In the genomic region with DNA sequence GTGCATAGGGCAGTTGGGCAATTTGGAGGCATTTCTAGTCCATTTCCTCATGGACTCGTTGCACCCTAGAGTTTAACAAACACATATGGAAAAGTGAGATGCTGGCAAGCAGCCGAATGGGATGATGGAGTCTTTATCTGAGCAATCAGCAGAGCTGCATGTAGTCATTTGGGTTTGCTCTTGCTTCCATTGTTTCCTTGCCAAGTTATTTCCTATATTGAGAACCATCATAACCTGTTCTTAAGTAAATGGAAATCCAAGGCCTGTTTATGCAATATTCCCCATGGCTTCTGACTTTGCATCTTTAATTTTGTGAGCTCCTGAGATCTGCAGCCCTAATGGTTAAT, we compare ENCODE assay signal across 12 cellular contexts. TPM values are rescaled to one million over a fixed set of nuclear protein-coding genes. Genes with fewer than 3 reads are reported as not detected.
DNase-seq lines count a peak whose midpoint lies in the region; ATAC-seq and TF ChIP-seq lines count a peak whose summit lies in the region.
"Had no signal": no experiment of that assay in that cellular context is flagged by ENCODE, and none has a peak within 500 bp of the region (broad histone marks: within the 10 kb centered on the region; RNA-seq: fewer than 3 reads in every experiment).

No MANE protein-coding gene starts in this region.

- H3K4me3 ChIP-seq in BLaER1, result no peak overlapping the region
- H3K4me3 ChIP-seq in HFF-Myc (replicated peaks; ENCODE audit: low read depth, low read length), result no peak overlapping the region
- H3K4me3 ChIP-seq in colonic mucosa, result no peak overlapping the region

- H3K36me3 ChIP-seq in BLaER1 (peaks cover 37% of the 10 kb centered on the region), colonic mucosa (no peaks in the 10 kb centered on the region)

- H3K27ac ChIP-seq in BLaER1 (no peak overlapping the region), colonic mucosa (no peak overlapping the region)

- H3K4me2 ChIP-seq in BLaER1, result peak overlapping the region; percentile 65

- ATAC-seq in left cardiac atrium (no peak), GM21526 (IDR thresholded peaks at IDR 0.05; ENCODE audit: low FRiP score, unreplicated experiment) (no peak)
- ATAC-seq: stimulated activated naive CD8-positive, alpha-beta T cell treated with anti-CD3 and anti-CD28 coated beads, Interleukin-15, amount 100 ng/mL, for 72 hours had no signal

- intact Hi-C loops in left cardiac atrium (cut with DNase I), result no loop called here
- intact Hi-C loops in colonic mucosa (cut with DNase I), result no loop called here

- H3K27me3 ChIP-seq in BLaER1 (no peaks in the 10 kb centered on the region), colonic mucosa (no peaks in the 10 kb centered on the region)

- DNase-seq in HFF-Myc (ENCODE audit: extremely low read depth, low read depth) (peak; percentile 61), T47D (ENCODE audit: low read depth in 1 of 2, low spot score in 1 of 2) (peak; percentile 35 to 94), left cardiac atrium (peak; percentile 31), NCI-H510A treated with DMSO at 0.1 percent for 48 hours (lab: John Stamatoyannopoulos, UW) (no peak), NCI-H526 (lab: John Stamatoyannopoulos, UW) (no peak), colonic mucosa (no peak)
- DNase-seq: activated CD4-positive, alpha-beta T cell treated with anti-CD3 and anti-CD28 coated beads, Interleukin-2, amount 50 U/mL, for 48 hours; HFFc6; NCI-H1930; stimulated activated naive CD8-positive, alpha-beta T cell treated with anti-CD3 and anti-CD28 coated beads, Interleukin-15, amount 100 ng/mL, for 72 hours had no signal

- in situ Hi-C loops in T47D (cut with HindIII; ENCODE audit: low pct_unique_long_range_greater_than_20kb, low sequenced_read_pairs), result no loop called here

- H3K4me1 ChIP-seq in BLaER1 (peaks cover 27% of the 10 kb centered on the region), colonic mucosa (no peaks in the 10 kb centered on the region)

- TF ChIP-seq CTCF in HFF-Myc (IDR thresholded peaks at IDR 0.05; ENCODE audit: low read depth, low read length, missing control alignments), result no peak
- TF ChIP-seq CTCF in colonic mucosa (IDR thresholded peaks at IDR 0.05), result no peak

- no peaks in the 10 kb centered on the region for H3K9me3 ChIP-seq in BLaER1
- no peaks in the 10 kb centered on the region for H3K9me3 ChIP-seq in colonic mucosa

- no peak overlapping the region for H3K9ac ChIP-seq in BLaER1
- H3K9ac ChIP-seq in colonic mucosa (ENCODE audit: low read depth in 2 of 2, low read length in 2 of 2), result no peak overlapping the region

- peaks cover 60% of the 10 kb centered on the region for H4K20me1 ChIP-seq in BLaER1

RNA-seq across cellular contexts. Expression of gene ITPR1, which starts 31.2 kb away (rescaled TPM):
- total RNA-seq in left cardiac atrium (10 to 100 TPM; 36.8 to 43.8 TPM), colonic mucosa (10 to 100 TPM in 1 of 2 donors, 1 to 10 TPM in 1; 7.0 to 18.2 TPM)

RNA-seq across cellular contexts. Expression of gene SUMF1, which starts 57.3 kb away (rescaled TPM):
- total RNA-seq in left cardiac atrium (10 to 100 TPM; 12.0 to 13.0 TPM), colonic mucosa (10 to 100 TPM; 37.6 to 43.9 TPM)

Comparison
In these comparisons a context has a peak if more than half of its experiments do, and no peak if none do; other contexts are left out.
1. DNase-seq: peak in HFF-Myc (single experiment), T47D (2 of 2) and left cardiac atrium (single experiment); none in NCI-H510A treated with DMSO at 0.1 percent for 48 hours (single experiment), NCI-H526 (0 of 2) and colonic mucosa (single experiment).